In genomic region chr15:75112848-75113492, GRCh38 we compare ENCODE assay signal across 13 cellular contexts.
DNase-seq lines count a peak whose midpoint lies in the region; ATAC-seq, FAIRE-seq and TF ChIP-seq lines count a peak whose summit lies in the region.
"Had no signal": no experiment of that assay in that cellular context is flagged by ENCODE, and none has a peak within 500 bp of the region (broad histone marks: within the 10 kb centered on the region; RNA-seq: fewer than 3 reads in every experiment).

No MANE protein-coding gene starts in this region.

- no peak overlapping the region for H3K4me3 ChIP-seq in GM12878
- H3K4me3 ChIP-seq: SJSA1 had no signal

- POLR2A ChIA-PET in GM10248 (lab: Yijun Ruan, JAX): no interaction called here
- POLR2A ChIA-PET in GM12878 (lab: Charles Lee): interaction anchor here (0.6 to 4.3 kb wide), 5 partner anchors 9 to 86 kb away, joined by 3 to 33 read pairs (median 6); no protein-coding TSS in a partner anchor

- peaks cover 13% of the 10 kb centered on the region for H3K9me3 Mint-ChIP-seq in activated CD8-positive, alpha-beta memory T cell treated with anti-CD3 and anti-CD28 coated beads, Interleukin-2, amount 10 ng/mL, durations not matched to agents 7 days and 5 days (ENCODE audit: low read depth)
- H3K9me3 Mint-ChIP-seq: CD4-positive, alpha-beta T cell had no signal

- CTCF ChIA-PET in GM10248 (lab: Yijun Ruan, JAX) (interaction anchor here (1.2 kb wide), 1 partner anchor 69 kb away, joined by 5 read pairs; no protein-coding TSS in a partner anchor), GM12878 (lab: Yijun Ruan, JAX) (interaction anchor here (2.9 kb wide), 1 partner anchor 69 kb away, joined by 17 read pairs; no protein-coding TSS in a partner anchor)
- CTCF ChIA-PET in activated CD8-positive, alpha-beta memory T cell treated with anti-CD3 and anti-CD28 coated beads, Interleukin-2, amount 10 ng/mL, durations not matched to agents 7 days and 5 days (lab: Charles Lee): no interaction called here

- H3K4me1 Mint-ChIP-seq in activated CD8-positive, alpha-beta memory T cell treated with anti-CD3 and anti-CD28 coated beads, Interleukin-2, amount 10 ng/mL, durations not matched to agents 7 days and 5 days: peaks cover 41% of the 10 kb centered on the region

- TF ChIP-seq POLR2A in GM12878 (IDR thresholded peaks at IDR 0.05; ENCODE audit: low read depth, low read length): no peak

- H3K27me3 Mint-ChIP-seq in activated CD8-positive, alpha-beta memory T cell treated with anti-CD3 and anti-CD28 coated beads, Interleukin-2, amount 10 ng/mL, durations not matched to agents 7 days and 5 days: peaks cover 10% of the 10 kb centered on the region

- in situ Hi-C loops in GM12878 (cut with MboI): loop anchor here (5.0 kb wide), 1 partner anchor 89 kb away; the partner anchor contains the start of gene C15orf39

- peak; percentile 52 for FAIRE-seq in GM12878 (lab: Jason Lieb, UNC)
- FAIRE-seq: H54 had no signal

- no peak overlapping the region for H3K27ac Mint-ChIP-seq in activated CD8-positive, alpha-beta memory T cell treated with anti-CD3 and anti-CD28 coated beads, Interleukin-2, amount 10 ng/mL, durations not matched to agents 7 days and 5 days
- H3K27ac Mint-ChIP-seq: CD4-positive, alpha-beta T cell had no signal

- RAD21 ChIA-PET in GM12878 (lab: Charles Lee; ENCODE audit: unreplicated experiment): interaction anchor here (0.7 to 6.7 kb wide), 7 partner anchors 12 to 87 kb away, joined by 3 to 51 read pairs (median 4); no protein-coding TSS in a partner anchor

- SMC1A ChIA-PET in GM12878 (lab: Charles Lee; ENCODE audit: uncharacterized antibody, unreplicated experiment): interaction anchor here (0.7 to 2.1 kb wide), 9 partner anchors 9 to 87 kb away, joined by 3 to 22 read pairs (median 4); no protein-coding TSS in a partner anchor

- peaks cover 17% of the 10 kb centered on the region for H3K9me3 ChIP-seq in GM12878 (replicated peaks; ENCODE audit: control insufficient read depth, insufficient read depth, low read length)

- no peaks in the 10 kb centered on the region for H3K79me2 ChIP-seq in GM12878 (ENCODE audit: control insufficient read depth, insufficient read depth, low read length)

- peaks cover 23% of the 10 kb centered on the region for H3K36me3 Mint-ChIP-seq in activated CD8-positive, alpha-beta memory T cell treated with anti-CD3 and anti-CD28 coated beads, Interleukin-2, amount 10 ng/mL, durations not matched to agents 7 days and 5 days

- H4K20me1 ChIP-seq in GM12878 (ENCODE audit: control insufficient read depth, insufficient read depth): no peaks in the 10 kb centered on the region

- 3% methylated on average over 3 of the region's 3 CpGs for WGBS in GM12878 (ENCODE audit: insufficient coverage, insufficient replicate concordance, low lambda C conversion rate, missing lambda C conversion rate)

- ATAC-seq in GM19397 (IDR thresholded peaks at IDR 0.05; ENCODE audit: unreplicated experiment): peak; percentile 62
- peak; percentile 46 for ATAC-seq in HG03064 (IDR thresholded peaks at IDR 0.05; ENCODE audit: low read depth, unreplicated experiment)
- ATAC-seq in GM12878: peak; percentile 78
- ATAC-seq in foreskin keratinocyte: no peak
- no peak for ATAC-seq in activated CD8-positive, alpha-beta memory T cell treated with anti-CD3 and anti-CD28 coated beads, Interleukin-2, amount 10 ng/mL, durations not matched to agents 7 days and 5 days

- no peak for TF ChIP-seq CTCF in GM10248 (IDR thresholded peaks at IDR 0.05; ENCODE audit: control extremely low read depth, extremely low read depth, low read depth, missing control alignments)
- TF ChIP-seq CTCF in GM12878 (IDR thresholded peaks at IDR 0.05 in 2 of 3, conservative IDR thresholded peaks at IDR 0.05 in 1 of 3; ENCODE audit: control insufficient read depth in 2 of 3, extremely low read depth in 1 of 3, insufficient read depth in 1 of 3, low read depth in 3 of 3, low read length in 3 of 3): no peak
- no peak for TF ChIP-seq CTCF in foreskin keratinocyte (conservative IDR thresholded peaks at IDR 0.05)

- TF ChIP-seq EP300 in GM12878 (IDR thresholded peaks at IDR 0.05; ENCODE audit: borderline replicate concordance in 1 of 2, control insufficient read depth in 1 of 2, low read depth in 2 of 2, low read length in 2 of 2): peak; percentile 94 to 98; a peak in 3 of 4 replicates

- BruUV-seq in GM12878 (replicated peaks; lab: Mats Ljungman, UMichigan): no TSS peak

- intact Hi-C loops in GM12878 (cut with micrococcal nuclease; ENCODE audit: unreplicated experiment): loop anchor here (1.0 to 5.0 kb wide), 7 partner anchors 12 to 91 kb away; no protein-coding TSS in a partner anchor

- H3K27me3 ChIP-seq in GM12878 (replicated peaks in 1 of 2; ENCODE audit: control insufficient read depth in 2 of 2, insufficient read depth in 2 of 2, low read length in 1 of 2) (no peaks in the 10 kb centered on the region), foreskin keratinocyte (peaks cover 21% of the 10 kb centered on the region)
- H3K27me3 ChIP-seq: SJSA1 had no signal

- no peak overlapping the region for H3K4me3 Mint-ChIP-seq in activated CD8-positive, alpha-beta memory T cell treated with anti-CD3 and anti-CD28 coated beads, Interleukin-2, amount 10 ng/mL, durations not matched to agents 7 days and 5 days
- H3K4me3 Mint-ChIP-seq: CD4-positive, alpha-beta T cell had no signal

- peak; percentile 70 for DNase-seq in GM10248 (ENCODE audit: extremely low spot score)
- DNase-seq in GM12878 (ENCODE audit: low read depth, low spot score): peak; percentile 91
- DNase-seq in AG20443 (ENCODE audit: low spot score): no peak
- DNase-seq in NCI-H69 (lab: John Stamatoyannopoulos, UW): no peak
- no peak for DNase-seq in foreskin keratinocyte
- no peak for DNase-seq in activated CD8-positive, alpha-beta memory T cell treated with anti-CD3 and anti-CD28 coated beads, Interleukin-2, amount 10 ng/mL, durations not matched to agents 7 days and 5 days
- DNase-seq: CD4-positive, alpha-beta T cell; NCI-H1105; posterior cingulate gyrus had no signal

- H3K4me2 ChIP-seq in GM12878 (ENCODE audit: control insufficient read depth, insufficient read depth): peak overlapping the region; percentile 87

- H3K9ac ChIP-seq in GM12878 (ENCODE audit: control insufficient read depth, insufficient read depth, low read length): peak overlapping the region; percentile 76

- H3K27ac ChIP-seq in GM12878 (ENCODE audit: control insufficient read depth, insufficient read depth) (peak overlapping the region; percentile 99), foreskin keratinocyte (no peak overlapping the region)
- H3K27ac ChIP-seq: SJSA1 had no signal

- H2AFZ ChIP-seq in GM12878 (ENCODE audit: control insufficient read depth, low read depth, low read length): no peak overlapping the region

- no peak; the same call in 1 of the 2 replicates for TF ChIP-seq RAD21 in GM12878 (IDR thresholded peaks at IDR 0.05; ENCODE audit: insufficient read depth, low read depth, low read length)

- peaks cover 62% of the 10 kb centered on the region for H3K4me1 ChIP-seq in GM12878 (ENCODE audit: control insufficient read depth, insufficient read depth, low read length)
- H3K4me1 ChIP-seq in foreskin keratinocyte: peaks cover 10% of the 10 kb centered on the region

- no peaks in the 10 kb centered on the region for H3K36me3 ChIP-seq in GM12878 (ENCODE audit: control insufficient read depth in 2 of 2, insufficient read depth in 2 of 2, low read length in 1 of 2)
- H3K36me3 ChIP-seq: SJSA1 had no signal

TF ChIP-seq in GM12878, 131 proteins besides CTCF, POLR2A, EP300 and RAD21 (continues in another document):
- TF ChIP-seq ZNF274 (IDR thresholded peaks at IDR 0.05; ENCODE audit: insufficient read depth, insufficient read length) (no peak), MXI1 (IDR thresholded peaks at IDR 0.05; ENCODE audit: low read depth, low read length) (peak; percentile 82; the same call in 1 of the 2 replicates), TCF3 (IDR thresholded peaks at IDR 0.05; ENCODE audit: borderline replicate concordance, insufficient read depth, low read depth, low read length) (no peak), NRF1 (conservative IDR thresholded peaks at IDR 0.05; ENCODE audit: low read depth, low read length) (no peak), NFYA (IDR thresholded peaks at IDR 0.05; ENCODE audit: borderline replicate concordance, low read depth, low read length) (no peak), NFXL1 (IDR thresholded peaks at IDR 0.05; ENCODE audit: borderline replicate concordance) (no peak), RELB (IDR thresholded peaks at IDR 0.05; ENCODE audit: low read depth) (peak; percentile 97), PKNOX1 (IDR thresholded peaks at IDR 0.05) (peak; percentile 5; the same call in 1 of the 2 replicates), ELK1 (IDR thresholded peaks at IDR 0.05; ENCODE audit: low read depth, low read length) (no peak)

Comparison
In these comparisons a context has a peak if more than half of its experiments do, and no peak if none do; other contexts are left out.
1. DNase-seq: peak in GM10248 (single experiment) and GM12878 (single experiment); none in AG20443 (single experiment), NCI-H69 (single experiment), foreskin keratinocyte (0 of 2) and activated CD8-positive, alpha-beta memory T cell treated with anti-CD3 and anti-CD28 coated beads, Interleukin-2, amount 10 ng/mL, durations not matched to agents 7 days and 5 days (single experiment).
2. ATAC-seq: peak in GM19397 (single experiment), HG03064 (single experiment) and GM12878 (single experiment); none in foreskin keratinocyte (single experiment) and activated CD8-positive, alpha-beta memory T cell treated with anti-CD3 and anti-CD28 coated beads, Interleukin-2, amount 10 ng/mL, durations not matched to agents 7 days and 5 days (single experiment).